In the genomic region with DNA sequence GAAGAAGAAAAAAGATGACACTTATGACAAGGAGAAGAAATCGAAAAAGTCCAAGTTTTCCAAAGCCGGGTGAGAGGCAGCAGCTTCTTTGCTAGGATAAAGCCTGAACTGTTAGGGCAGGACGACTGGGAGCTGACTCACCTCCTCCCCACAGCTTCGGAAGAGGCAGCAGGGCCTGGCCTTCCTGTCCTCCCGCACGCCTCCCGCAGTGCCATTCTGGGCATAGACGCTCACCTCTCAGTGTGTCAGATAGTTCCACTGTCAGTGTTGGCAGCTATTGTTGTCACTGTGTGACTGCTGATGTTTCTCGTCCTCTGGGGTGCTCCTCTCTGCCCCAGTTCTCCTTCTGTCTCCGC, we compare ENCODE assay signal across 16 cellular contexts. TPM values are rescaled to one million over a fixed set of nuclear protein-coding genes. Genes with fewer than 3 reads are reported as not detected.
DNase-seq lines count a peak whose midpoint lies in the region; ATAC-seq, FAIRE-seq and TF ChIP-seq lines count a peak whose summit lies in the region.
"Had no signal": no experiment of that assay in that cellular context is flagged by ENCODE, and none has a peak within 500 bp of the region (broad histone marks: within the 10 kb centered on the region; RNA-seq: fewer than 3 reads in every experiment).

No MANE protein-coding gene starts in this region.

- TF ChIP-seq CTCF in choroid plexus epithelial cell (conservative IDR thresholded peaks at IDR 0.05; ENCODE audit: low read depth, low read length): no peak
- no peak for TF ChIP-seq CTCF in lower lobe of right lung (IDR thresholded peaks at IDR 0.05)

- no peak overlapping the region for H3K4me3 ChIP-seq in choroid plexus epithelial cell (ENCODE audit: low read depth, low read length)
- no peak overlapping the region for H3K4me3 ChIP-seq in lower lobe of right lung
- H3K4me3 ChIP-seq: ascending aorta, mucosa of descending colon, SJCRH30 had no signal

- no peaks in the 10 kb centered on the region for H3K27me3 ChIP-seq in lower lobe of right lung (ENCODE audit: low read depth)
- H3K27me3 ChIP-seq: ascending aorta, SJCRH30 had no signal

- H3K9me3 ChIP-seq in lower lobe of right lung: no peaks in the 10 kb centered on the region
- H3K9me3 ChIP-seq: ascending aorta, mucosa of descending colon, SJCRH30 had no signal

- H3K27ac ChIP-seq in lower lobe of right lung: peak overlapping the region; percentile 25
- H3K27ac ChIP-seq: ascending aorta, SJCRH30 had no signal

- peak; percentile 76 for DNase-seq in ELR (ENCODE audit: low read depth)
- DNase-seq in RCC 7860 (ENCODE audit: low spot score): peak; percentile 48
- DNase-seq in choroid plexus epithelial cell (ENCODE audit: low read depth): peak; percentile 48
- DNase-seq in lower lobe of right lung: no peak
- DNase-seq in middle frontal gyrus (ENCODE audit: extremely low spot score, low spot score): no peak
- no peak for DNase-seq in mesenteric fat pad (ENCODE audit: low spot score)
- DNase-seq: activated CD8-positive, alpha-beta T cell treated with anti-CD3 and anti-CD28 coated beads for 36 hours; effector memory CD4-positive, alpha-beta T cell; foreskin melanocyte; H9; mucosa of descending colon; SJCRH30; small intestine; stimulated activated naive CD4-positive, alpha-beta T cell treated with Interleukin-2 at 50 U/mL for 16 hours had no signal

- H3K36me3 ChIP-seq in lower lobe of right lung: peaks cover 96% of the 10 kb centered on the region

- peaks cover 16% of the 10 kb centered on the region for H3K4me1 ChIP-seq in lower lobe of right lung
- H3K4me1 ChIP-seq: ascending aorta, SJCRH30 had no signal

- intact Hi-C loops in lower lobe of right lung (cut with DNase I): no loop called here

- no peak for FAIRE-seq in RCC 7860 (lab: Jason Lieb, UNC)
- FAIRE-seq: small intestine had no signal

- ATAC-seq in lower lobe of right lung (no peak), HG02610 (IDR thresholded peaks at IDR 0.05; ENCODE audit: unreplicated experiment) (no peak)
- ATAC-seq: activated CD8-positive, alpha-beta T cell treated with anti-CD3 and anti-CD28 coated beads for 36 hours; mucosa of descending colon had no signal

RNA-seq across cellular contexts. Expression of a gene that starts 12.6 kb away (rescaled TPM):
- total RNA-seq in lower lobe of right lung: 36.1 TPM
- total RNA-seq in mesenteric fat pad: 54.3 TPM

RNA-seq across cellular contexts. Expression of a gene that starts 12.8 kb away (rescaled TPM):
- 89.3 TPM for total RNA-seq in lower lobe of right lung
- total RNA-seq in mesenteric fat pad: 86.6 TPM

RNA-seq across cellular contexts. Expression of a gene that starts 57.4 kb away (rescaled TPM):
- total RNA-seq in lower lobe of right lung: 24.9 TPM
- total RNA-seq in mesenteric fat pad: 9.0 TPM

Comparison
In these comparisons a context has a peak if more than half of its experiments do, and no peak if none do; other contexts are left out.
1. DNase-seq: peak in ELR (single experiment), RCC 7860 (single experiment) and choroid plexus epithelial cell (single experiment); none in lower lobe of right lung (single experiment), middle frontal gyrus (single experiment) and mesenteric fat pad (single experiment).